Comparison of ENCODE assay signal across 21 cellular contexts in genomic region chr3:111765136-111765535, GRCh38.
A peak's percentile ranks its signal among the peaks of the same experiment; 100 is the strongest.
DNase-seq lines count a peak whose midpoint lies in the region; ATAC-seq and TF ChIP-seq lines count a peak whose summit lies in the region.
"Had no signal": no experiment of that assay in that cellular context is flagged by ENCODE, and none has a peak within 500 bp of the region (broad histone marks: within the 10 kb centered on the region; RNA-seq: fewer than 3 reads in every experiment).

No MANE protein-coding gene starts in this region.

- TF ChIP-seq POLR2A in stomach (IDR thresholded peaks at IDR 0.05) = no peak
- TF ChIP-seq POLR2A in gastrocnemius medialis (IDR thresholded peaks at IDR 0.05) = no peak

- H3F3A ChIP-seq in GM23248 (ENCODE audit: insufficient read depth) = peaks cover 74% of the 10 kb centered on the region

- in situ Hi-C loops in GM23248 (cut with MboI) = no loop called here
- in situ Hi-C loops in gastrocnemius medialis (cut with MboI; ENCODE audit: low sequenced_read_pairs in 4 of 4) = no loop called here

- peak overlapping the region; percentile 23 for H3K27ac Mint-ChIP-seq in chondrocyte (ENCODE audit: unreplicated experiment)
- no peak overlapping the region for H3K27ac Mint-ChIP-seq in activated naive CD8-positive, alpha-beta T cell treated with anti-CD3 and anti-CD28 coated beads for 36 hours
- H3K27ac Mint-ChIP-seq: immature natural killer cell; neural progenitor cell; stimulated activated naive CD8-positive, alpha-beta T cell treated with anti-CD3 and anti-CD28 coated beads, Interleukin-15, amount 100 ng/mL, for 72 hours had no signal

- no peaks in the 10 kb centered on the region for H3K9me2 ChIP-seq in GM23248 (ENCODE audit: insufficient read depth)

- ATAC-seq in gastrocnemius medialis = no peak
- ATAC-seq: left ventricle myocardium superior; stimulated activated naive CD8-positive, alpha-beta T cell treated with anti-CD3 and anti-CD28 coated beads, Interleukin-15, amount 100 ng/mL, for 72 hours had no signal

- H3K4me2 ChIP-seq in GM23248 (ENCODE audit: unreplicated experiment) = peak overlapping the region; percentile 30
- H3K4me2 ChIP-seq: neural progenitor cell had no signal

- no peaks in the 10 kb centered on the region for H3K9me3 Mint-ChIP-seq in chondrocyte (ENCODE audit: low read depth)
- H3K9me3 Mint-ChIP-seq in activated naive CD8-positive, alpha-beta T cell treated with anti-CD3 and anti-CD28 coated beads for 36 hours = no peaks in the 10 kb centered on the region
- H3K9me3 Mint-ChIP-seq: immature natural killer cell; neural progenitor cell; stimulated activated naive CD8-positive, alpha-beta T cell treated with anti-CD3 and anti-CD28 coated beads, Interleukin-15, amount 100 ng/mL, for 72 hours had no signal

- H3K27me3 Mint-ChIP-seq in chondrocyte (ENCODE audit: low read depth) = no peaks in the 10 kb centered on the region
- H3K27me3 Mint-ChIP-seq in activated naive CD8-positive, alpha-beta T cell treated with anti-CD3 and anti-CD28 coated beads for 36 hours = no peaks in the 10 kb centered on the region
- H3K27me3 Mint-ChIP-seq: stimulated activated naive CD8-positive, alpha-beta T cell treated with anti-CD3 and anti-CD28 coated beads, Interleukin-15, amount 100 ng/mL, for 72 hours had no signal

- peaks cover 89% of the 10 kb centered on the region for H3K4me1 ChIP-seq in GM23248 (ENCODE audit: insufficient read depth)
- peaks cover 11 to 73% (median 38%) of the 10 kb centered on the region in 4 donors for H3K4me1 ChIP-seq in liver (ENCODE audit: control insufficient read depth in 4 of 4, insufficient read depth in 4 of 4, low read length in 3 of 4)
- peaks cover 15 to 71% (median 50%) of the 10 kb centered on the region in 4 donors for H3K4me1 ChIP-seq in stomach
- peaks cover 3 to 16% of the 10 kb centered on the region in 2 donors for H3K4me1 ChIP-seq in gastrocnemius medialis
- H3K4me1 ChIP-seq: neural progenitor cell had no signal

- peaks cover 79% of the 10 kb centered on the region for H3K4me1 Mint-ChIP-seq in chondrocyte (ENCODE audit: low read depth)
- H3K4me1 Mint-ChIP-seq in activated naive CD8-positive, alpha-beta T cell treated with anti-CD3 and anti-CD28 coated beads for 36 hours = peaks cover 2% of the 10 kb centered on the region
- H3K4me1 Mint-ChIP-seq: immature natural killer cell; stimulated activated naive CD8-positive, alpha-beta T cell treated with anti-CD3 and anti-CD28 coated beads, Interleukin-15, amount 100 ng/mL, for 72 hours had no signal

- H3K4me3 Mint-ChIP-seq in chondrocyte (ENCODE audit: unreplicated experiment) = no peak overlapping the region
- H3K4me3 Mint-ChIP-seq in activated naive CD8-positive, alpha-beta T cell treated with anti-CD3 and anti-CD28 coated beads for 36 hours = no peak overlapping the region
- H3K4me3 Mint-ChIP-seq: immature natural killer cell; neural progenitor cell; stimulated activated naive CD8-positive, alpha-beta T cell treated with anti-CD3 and anti-CD28 coated beads, Interleukin-15, amount 100 ng/mL, for 72 hours had no signal

- H3K36me3 ChIP-seq in GM23248 (ENCODE audit: low read depth) (no peaks in the 10 kb centered on the region), liver (ENCODE audit: control insufficient read depth in 4 of 4, insufficient read depth in 3 of 4, low read depth in 1 of 4, low read length in 3 of 4) (no peaks in the 10 kb centered on the region), stomach (no peaks in the 10 kb centered on the region), gastrocnemius medialis (no peaks in the 10 kb centered on the region)
- H3K36me3 ChIP-seq: neural progenitor cell, prostate gland had no signal

- H3K27ac ChIP-seq in GM23248 = peak overlapping the region; percentile 87
- peak overlapping the region; percentile 81 to 92 for H3K27ac ChIP-seq in liver (ENCODE audit: low read depth in 1 of 2, low read length in 2 of 2)
- H3K27ac ChIP-seq in stomach = peak overlapping the region in 4 of 5 donors; percentile 49 to 81 (median 74)
- H3K27ac ChIP-seq in gastrocnemius medialis = peak overlapping the region in 2 of 4 donors; percentile 3 to 59
- H3K27ac ChIP-seq: neural progenitor cell, SK-N-MC had no signal

- TF ChIP-seq RAD21 in liver (IDR thresholded peaks at IDR 0.05) = no peak

- WGBS in GM23248 (ENCODE audit: low coverage in 1 of 2, low lambda C conversion rate in 2 of 2, missing lambda C conversion rate in 2 of 2), 2 experiments = 6 to 16% methylated on average over 3 of the region's 3 CpGs
- 66% methylated on average over 3 of the region's 3 CpGs for WGBS in liver
- WGBS in stomach, 5 donors = 55 to 74% (median 66%) methylated on average over 3 of the region's 3 CpGs

- H3K79me2 ChIP-seq in GM23248 (ENCODE audit: insufficient read depth) = no peaks in the 10 kb centered on the region

- H2AFZ ChIP-seq in GM23248 = no peak overlapping the region
- H2AFZ ChIP-seq: neural progenitor cell had no signal

- peak overlapping the region; percentile 46 for H3K9ac ChIP-seq in GM23248
- no peak overlapping the region for H3K9ac ChIP-seq in liver (ENCODE audit: low read depth in 1 of 2, low read length in 2 of 2)
- H3K9ac ChIP-seq: neural progenitor cell had no signal

- no peak for TF ChIP-seq EP300 in stomach (IDR thresholded peaks at IDR 0.05)

- no peaks in the 10 kb centered on the region for H3K36me3 Mint-ChIP-seq in chondrocyte (ENCODE audit: low read depth)
- peaks cover 1% of the 10 kb centered on the region for H3K36me3 Mint-ChIP-seq in activated naive CD8-positive, alpha-beta T cell treated with anti-CD3 and anti-CD28 coated beads for 36 hours
- H3K36me3 Mint-ChIP-seq: neural progenitor cell had no signal

- no peaks in the 10 kb centered on the region for H4K20me1 ChIP-seq in GM23248 (ENCODE audit: insufficient read depth)

- TF ChIP-seq CTCF in chondrocyte (IDR thresholded peaks at IDR 0.05) = no peak
- TF ChIP-seq CTCF in liver (IDR thresholded peaks at IDR 0.05; ENCODE audit: low read depth, low read length, missing input control) = no peak
- no peak for TF ChIP-seq CTCF in stomach (IDR thresholded peaks at IDR 0.05)
- TF ChIP-seq CTCF in gastrocnemius medialis (IDR thresholded peaks at IDR 0.05 in 4 of 5, conservative IDR thresholded peaks at IDR 0.05 in 1 of 5) = no peak

- intact Hi-C loops in stomach (cut with DNase I; ENCODE audit: low total_unique reads) (no loop called here), gastrocnemius medialis (cut with DNase I; ENCODE audit: low total_unique reads) (no loop called here)

- H3K4me3 ChIP-seq in GM23248 = no peak overlapping the region
- no peak overlapping the region for H3K4me3 ChIP-seq in liver (ENCODE audit: low read depth in 1 of 3, low read length in 3 of 3)
- H3K4me3 ChIP-seq in stomach = no peak overlapping the region
- H3K4me3 ChIP-seq in gastrocnemius medialis = no peak overlapping the region
- H3K4me3 ChIP-seq: neural progenitor cell, prostate gland, SK-N-MC had no signal

- DNase-seq in GM23248 = peak; percentile 77
- DNase-seq in chondrocyte (ENCODE audit: low spot score) = no peak
- no peak for DNase-seq in stomach
- DNase-seq in gastrocnemius medialis = no peak
- no peak for DNase-seq in NAMALWA (ENCODE audit: low spot score)
- no peak for DNase-seq in activated naive CD8-positive, alpha-beta T cell treated with anti-CD3 and anti-CD28 coated beads for 36 hours
- no peak for DNase-seq in SW 1271 (lab: John Stamatoyannopoulos, UW)
- DNase-seq: activated CD4-positive, alpha-beta T cell treated with anti-CD3 and anti-CD28 coated beads, Interleukin-2, amount 50 U/mL, for 1 hour; C1 segment of cervical spinal cord; immature natural killer cell; left ventricle myocardium superior; MM.1S; NCI-H1436 treated with DMSO at 0.1 percent for 48 hours; NCI-H524; stimulated activated CD4-positive, alpha-beta T cell treated with anti-CD3 and anti-CD28 coated beads, Interleukin-4, amount 100 ng/mL, for 4 hours; stimulated activated naive CD8-positive, alpha-beta T cell treated with anti-CD3 and anti-CD28 coated beads, Interleukin-15, amount 100 ng/mL, for 72 hours; T-helper 2 cell had no signal

- H3K27me3 ChIP-seq in GM23248 (replicated peaks; ENCODE audit: insufficient read depth) (no peaks in the 10 kb centered on the region), liver (ENCODE audit: control insufficient read depth in 4 of 4, insufficient read depth in 4 of 4, low read length in 3 of 4) (no peaks in the 10 kb centered on the region), stomach (no peaks in the 10 kb centered on the region), gastrocnemius medialis (no peaks in the 10 kb centered on the region)
- H3K27me3 ChIP-seq: neural progenitor cell had no signal

- H3K9me3 ChIP-seq in GM23248 (ENCODE audit: low read depth) (no peaks in the 10 kb centered on the region), liver (ENCODE audit: control insufficient read depth in 4 of 4, low read length in 3 of 4) (no peaks in the 10 kb centered on the region), stomach (no peaks in the 10 kb centered on the region), gastrocnemius medialis (no peaks in the 10 kb centered on the region)
- H3K9me3 ChIP-seq: prostate gland had no signal

TF ChIP-seq in liver, 16 proteins besides CTCF, POLR2A, EP300 and RAD21 (continues in another document):
- TF ChIP-seq TAF1 (conservative IDR thresholded peaks at IDR 0.05) (no peak), EGR1 (IDR thresholded peaks at IDR 0.05; ENCODE audit: low read depth in 2 of 2) (no peak), JUND (IDR thresholded peaks at IDR 0.05) (no peak), HNF4A (conservative IDR thresholded peaks at IDR 0.05) (no peak), ATF3 (IDR thresholded peaks at IDR 0.05) (no peak), HNF4G (IDR thresholded peaks at IDR 0.05) (no peak)
- TF ChIP-seq, protein P1, sequence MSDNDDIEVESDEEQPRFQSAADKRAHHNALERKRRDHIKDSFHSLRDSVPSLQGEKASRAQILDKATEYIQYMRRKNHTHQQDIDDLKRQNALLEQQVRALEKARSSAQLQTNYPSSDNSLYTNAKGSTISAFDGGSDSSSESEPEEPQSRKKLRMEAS (IDR thresholded peaks at IDR 0.05) = no peak
